Comparison of ENCODE assay signal across 19 cellular contexts in the genomic region with DNA sequence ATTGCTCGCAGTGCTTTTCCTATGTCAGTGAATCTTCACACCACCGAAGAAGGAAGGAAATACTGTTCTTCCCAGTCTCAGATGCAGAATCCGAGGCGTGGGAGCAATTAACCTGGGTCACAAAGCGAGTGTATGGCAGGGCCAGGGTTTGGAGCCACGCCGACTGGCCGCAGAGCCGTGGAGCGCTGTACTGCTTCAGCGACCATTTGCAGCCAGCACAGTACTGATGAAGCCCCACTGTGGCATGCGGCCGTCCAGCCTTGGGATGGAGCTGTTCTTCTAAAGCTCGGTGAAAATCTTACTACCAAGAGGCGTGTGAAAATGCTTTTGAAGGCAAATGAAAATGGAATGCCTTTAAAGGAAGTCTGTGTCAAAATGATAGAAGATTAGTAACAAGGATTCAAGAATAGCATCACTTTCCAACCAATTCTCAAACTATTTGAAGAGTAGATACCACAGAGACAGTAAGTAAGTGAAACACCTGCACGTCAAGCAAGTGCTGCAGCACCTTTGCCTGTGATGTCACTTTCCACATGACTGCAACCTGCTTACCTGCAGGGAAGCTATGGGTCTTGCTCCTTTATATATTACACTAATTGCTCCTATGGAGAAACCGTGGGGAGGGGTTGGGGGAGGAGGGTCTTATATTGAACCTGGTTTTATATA. TPM values are rescaled to one million over a fixed set of nuclear protein-coding genes. Genes with fewer than 3 reads are reported as not detected.
DNase-seq lines count a peak whose midpoint lies in the region; ATAC-seq and TF ChIP-seq lines count a peak whose summit lies in the region.
"Had no signal": no experiment of that assay in that cellular context is flagged by ENCODE, and none has a peak within 500 bp of the region (broad histone marks: within the 10 kb centered on the region; RNA-seq: fewer than 3 reads in every experiment).

No MANE protein-coding gene starts in this region.

- no peak overlapping the region for H3K27ac ChIP-seq in CD8-positive, alpha-beta memory T cell (ENCODE audit: low read depth, low read length)
- H3K27ac ChIP-seq in tibial nerve, result no peak overlapping the region
- H3K27ac ChIP-seq: ascending aorta, left lung, RWPE1 had no signal

- TF ChIP-seq EP300 in tibial nerve (IDR thresholded peaks at IDR 0.05), result no peak

- DNase-seq in T-helper 2 cell treated with Interferon-gamma antibody and Interleukin-4, amounts not matched to agents 5 μg/mL and 100 μg/mL, for 36 hours (ENCODE audit: low spot score), result no peak
- no peak for DNase-seq in T-helper 2 cell
- peak in 1 of 5 donors; percentile 33 for DNase-seq in CD8-positive, alpha-beta memory T cell
- DNase-seq in natural killer cell, result no peak
- no peak for DNase-seq in tibial nerve (ENCODE audit: low spot score in 2 of 2)
- DNase-seq: COR-L47, dermis blood vessel endothelial cell, hypothalamus, Kasumi-1, left lung, naive B cell, NCI-H2081, NCI-H748 treated with DMSO at 0.1 percent for 48 hours, T1000 had no signal

- no peak for ATAC-seq in natural killer cell
- no peak for ATAC-seq in GM18511 (IDR thresholded peaks at IDR 0.05; ENCODE audit: unreplicated experiment)
- ATAC-seq in HG03135 (IDR thresholded peaks at IDR 0.05; ENCODE audit: unreplicated experiment), result no peak
- ATAC-seq: left lung had no signal

- H3K9me3 ChIP-seq in CD8-positive, alpha-beta memory T cell (ENCODE audit: low read length), result no peaks in the 10 kb centered on the region
- no peaks in the 10 kb centered on the region for H3K9me3 ChIP-seq in tibial nerve
- H3K9me3 ChIP-seq: ascending aorta, left lung had no signal

- no peak for TF ChIP-seq CTCF in natural killer cell (IDR thresholded peaks at IDR 0.05)
- no peak for TF ChIP-seq CTCF in tibial nerve (IDR thresholded peaks at IDR 0.05)

- CTCF ChIA-PET in CD8-positive, alpha-beta memory T cell (lab: Charles Lee), result interaction anchor here (1.0 to 4.0 kb wide), 4 partner anchors 10 to 117 kb away, joined by 3 to 13 read pairs (median 4); no protein-coding TSS in a partner anchor

- no peak for TF ChIP-seq POLR2A in tibial nerve (IDR thresholded peaks at IDR 0.05)

- 80 to 84% methylated on average over 17 of the region's 17 CpGs for WGBS in tibial nerve, 2 donors

- peaks cover 87% of the 10 kb centered on the region for H3K4me1 ChIP-seq in CD8-positive, alpha-beta memory T cell (ENCODE audit: insufficient read depth, low read length)
- H3K4me1 ChIP-seq in tibial nerve, result peaks cover 0 to 74% (median 27%) of the 10 kb centered on the region in 4 donors

- peak overlapping the region; percentile 30 for H3K4me3 ChIP-seq in CD8-positive, alpha-beta memory T cell (ENCODE audit: low read length)
- H3K4me3 ChIP-seq in tibial nerve, result no peak overlapping the region
- H3K4me3 ChIP-seq: ascending aorta, left lung had no signal

- H3K27me3 ChIP-seq in CD8-positive, alpha-beta memory T cell (ENCODE audit: insufficient read depth, low read length, poor library complexity, severe bottlenecking), result no peaks in the 10 kb centered on the region
- no peaks in the 10 kb centered on the region for H3K27me3 ChIP-seq in tibial nerve
- H3K27me3 ChIP-seq: ascending aorta, left lung had no signal

- peak overlapping the region; percentile 69 for H3K4me3 Mint-ChIP-seq in T-helper 2 cell treated with Interferon-gamma antibody and Interleukin-4, amounts not matched to agents 5 μg/mL and 100 μg/mL, for 36 hours
- peak overlapping the region; percentile 9 to 89 (median 41) for H3K4me3 Mint-ChIP-seq in CD8-positive, alpha-beta memory T cell
- peak overlapping the region; percentile 50 for H3K4me3 Mint-ChIP-seq in activated naive CD8-positive, alpha-beta T cell
- H3K4me3 Mint-ChIP-seq in natural killer cell, result no peak overlapping the region

- peaks cover 52% of the 10 kb centered on the region for H3K36me3 Mint-ChIP-seq in T-helper 2 cell treated with Interferon-gamma antibody and Interleukin-4, amounts not matched to agents 5 μg/mL and 100 μg/mL, for 36 hours (ENCODE audit: low read depth)
- H3K36me3 Mint-ChIP-seq in CD8-positive, alpha-beta memory T cell, result peaks cover 0 to 51% (median 3%) of the 10 kb centered on the region in 3 donors
- H3K36me3 Mint-ChIP-seq in activated naive CD8-positive, alpha-beta T cell, result peaks cover 7% of the 10 kb centered on the region
- H3K36me3 Mint-ChIP-seq in natural killer cell, result no peaks in the 10 kb centered on the region
- H3K36me3 Mint-ChIP-seq: naive B cell had no signal

- no peaks in the 10 kb centered on the region for H3K27me3 Mint-ChIP-seq in T-helper 2 cell treated with Interferon-gamma antibody and Interleukin-4, amounts not matched to agents 5 μg/mL and 100 μg/mL, for 36 hours (ENCODE audit: low read depth)
- H3K27me3 Mint-ChIP-seq in CD8-positive, alpha-beta memory T cell, result no peaks in the 10 kb centered on the region
- no peaks in the 10 kb centered on the region for H3K27me3 Mint-ChIP-seq in activated naive CD8-positive, alpha-beta T cell
- no peaks in the 10 kb centered on the region for H3K27me3 Mint-ChIP-seq in natural killer cell (ENCODE audit: low read depth in 2 of 2)
- H3K27me3 Mint-ChIP-seq: naive B cell had no signal

- H3K4me1 Mint-ChIP-seq in T-helper 2 cell treated with Interferon-gamma antibody and Interleukin-4, amounts not matched to agents 5 μg/mL and 100 μg/mL, for 36 hours (ENCODE audit: low read depth), result peaks cover 65% of the 10 kb centered on the region
- peaks cover 64 to 79% (median 77%) of the 10 kb centered on the region in 3 donors for H3K4me1 Mint-ChIP-seq in CD8-positive, alpha-beta memory T cell
- peaks cover 82% of the 10 kb centered on the region for H3K4me1 Mint-ChIP-seq in activated naive CD8-positive, alpha-beta T cell (ENCODE audit: low read depth)
- peaks cover 53 to 58% of the 10 kb centered on the region in 2 donors for H3K4me1 Mint-ChIP-seq in natural killer cell

- intact Hi-C loops in natural killer cell (cut with micrococcal nuclease), result no loop called here

- POLR2A ChIA-PET in CD8-positive, alpha-beta memory T cell (lab: Charles Lee), result interaction anchor here (1.3 kb wide), 1 partner anchor 67 kb away, joined by 3 read pairs; no protein-coding TSS in a partner anchor

- peak overlapping the region; percentile 49 for H3K27ac Mint-ChIP-seq in T-helper 2 cell treated with Interferon-gamma antibody and Interleukin-4, amounts not matched to agents 5 μg/mL and 100 μg/mL, for 36 hours
- peak overlapping the region; percentile 32 to 98 (median 94) for H3K27ac Mint-ChIP-seq in CD8-positive, alpha-beta memory T cell
- H3K27ac Mint-ChIP-seq in activated naive CD8-positive, alpha-beta T cell, result peak overlapping the region; percentile 73
- H3K27ac Mint-ChIP-seq in natural killer cell, result peak overlapping the region; percentile 82 to 83
- H3K27ac Mint-ChIP-seq: naive B cell had no signal

- peaks cover 10% of the 10 kb centered on the region for H3K36me3 ChIP-seq in CD8-positive, alpha-beta memory T cell (ENCODE audit: insufficient read depth, low read length)
- H3K36me3 ChIP-seq in tibial nerve, result peaks cover 0 to 20% (median 0%) of the 10 kb centered on the region in 3 donors

- no peaks in the 10 kb centered on the region for H3K9me3 Mint-ChIP-seq in T-helper 2 cell treated with Interferon-gamma antibody and Interleukin-4, amounts not matched to agents 5 μg/mL and 100 μg/mL, for 36 hours
- H3K9me3 Mint-ChIP-seq in CD8-positive, alpha-beta memory T cell, result no peaks in the 10 kb centered on the region
- no peaks in the 10 kb centered on the region for H3K9me3 Mint-ChIP-seq in activated naive CD8-positive, alpha-beta T cell (ENCODE audit: low read depth)
- no peaks in the 10 kb centered on the region for H3K9me3 Mint-ChIP-seq in natural killer cell
- H3K9me3 Mint-ChIP-seq: naive B cell had no signal

RNA-seq across cellular contexts. Expression of a gene that starts 4.9 kb away (rescaled TPM):
- total RNA-seq in CD8-positive, alpha-beta memory T cell, result 10 to 100 TPM; 23.5 to 24.5 TPM
- 34.0 TPM for polyA plus RNA-seq in CD8-positive, alpha-beta memory T cell
- total RNA-seq in natural killer cell, result 10 to 100 TPM; 28.6 to 39.8 (median 35.8) TPM
- 10 to 100 TPM; 22.9 to 35.1 (median 28.9) TPM for total RNA-seq in tibial nerve
